Comparison of ENCODE assay signal across 1 cellular context in the genomic region with DNA sequence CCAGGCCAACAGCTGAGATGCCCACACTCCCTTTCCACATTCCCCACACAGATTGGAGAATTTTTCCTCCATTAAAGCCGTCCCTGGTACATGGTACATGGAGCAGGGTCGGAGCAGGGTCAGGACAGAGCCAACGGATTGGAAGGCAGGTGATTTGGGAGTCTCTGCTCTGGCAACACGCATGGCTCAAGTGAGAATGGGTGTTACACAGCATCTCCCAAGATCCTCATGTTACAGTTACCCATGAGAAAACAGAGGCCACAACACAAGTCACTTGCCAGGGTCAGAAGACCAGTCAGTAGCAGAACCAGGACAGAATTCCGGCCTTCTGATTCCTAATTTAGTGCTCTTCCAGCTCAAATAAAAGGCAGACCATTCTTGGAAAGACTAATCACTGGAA.
TF ChIP-seq lines count a peak whose summit lies in the region.

No MANE protein-coding gene starts in this region.

TF ChIP-seq in GM23338, 12 proteins besides CTCF, POLR2A, EP300 and RAD21 (continued from another document):
- TF ChIP-seq, protein P1, sequence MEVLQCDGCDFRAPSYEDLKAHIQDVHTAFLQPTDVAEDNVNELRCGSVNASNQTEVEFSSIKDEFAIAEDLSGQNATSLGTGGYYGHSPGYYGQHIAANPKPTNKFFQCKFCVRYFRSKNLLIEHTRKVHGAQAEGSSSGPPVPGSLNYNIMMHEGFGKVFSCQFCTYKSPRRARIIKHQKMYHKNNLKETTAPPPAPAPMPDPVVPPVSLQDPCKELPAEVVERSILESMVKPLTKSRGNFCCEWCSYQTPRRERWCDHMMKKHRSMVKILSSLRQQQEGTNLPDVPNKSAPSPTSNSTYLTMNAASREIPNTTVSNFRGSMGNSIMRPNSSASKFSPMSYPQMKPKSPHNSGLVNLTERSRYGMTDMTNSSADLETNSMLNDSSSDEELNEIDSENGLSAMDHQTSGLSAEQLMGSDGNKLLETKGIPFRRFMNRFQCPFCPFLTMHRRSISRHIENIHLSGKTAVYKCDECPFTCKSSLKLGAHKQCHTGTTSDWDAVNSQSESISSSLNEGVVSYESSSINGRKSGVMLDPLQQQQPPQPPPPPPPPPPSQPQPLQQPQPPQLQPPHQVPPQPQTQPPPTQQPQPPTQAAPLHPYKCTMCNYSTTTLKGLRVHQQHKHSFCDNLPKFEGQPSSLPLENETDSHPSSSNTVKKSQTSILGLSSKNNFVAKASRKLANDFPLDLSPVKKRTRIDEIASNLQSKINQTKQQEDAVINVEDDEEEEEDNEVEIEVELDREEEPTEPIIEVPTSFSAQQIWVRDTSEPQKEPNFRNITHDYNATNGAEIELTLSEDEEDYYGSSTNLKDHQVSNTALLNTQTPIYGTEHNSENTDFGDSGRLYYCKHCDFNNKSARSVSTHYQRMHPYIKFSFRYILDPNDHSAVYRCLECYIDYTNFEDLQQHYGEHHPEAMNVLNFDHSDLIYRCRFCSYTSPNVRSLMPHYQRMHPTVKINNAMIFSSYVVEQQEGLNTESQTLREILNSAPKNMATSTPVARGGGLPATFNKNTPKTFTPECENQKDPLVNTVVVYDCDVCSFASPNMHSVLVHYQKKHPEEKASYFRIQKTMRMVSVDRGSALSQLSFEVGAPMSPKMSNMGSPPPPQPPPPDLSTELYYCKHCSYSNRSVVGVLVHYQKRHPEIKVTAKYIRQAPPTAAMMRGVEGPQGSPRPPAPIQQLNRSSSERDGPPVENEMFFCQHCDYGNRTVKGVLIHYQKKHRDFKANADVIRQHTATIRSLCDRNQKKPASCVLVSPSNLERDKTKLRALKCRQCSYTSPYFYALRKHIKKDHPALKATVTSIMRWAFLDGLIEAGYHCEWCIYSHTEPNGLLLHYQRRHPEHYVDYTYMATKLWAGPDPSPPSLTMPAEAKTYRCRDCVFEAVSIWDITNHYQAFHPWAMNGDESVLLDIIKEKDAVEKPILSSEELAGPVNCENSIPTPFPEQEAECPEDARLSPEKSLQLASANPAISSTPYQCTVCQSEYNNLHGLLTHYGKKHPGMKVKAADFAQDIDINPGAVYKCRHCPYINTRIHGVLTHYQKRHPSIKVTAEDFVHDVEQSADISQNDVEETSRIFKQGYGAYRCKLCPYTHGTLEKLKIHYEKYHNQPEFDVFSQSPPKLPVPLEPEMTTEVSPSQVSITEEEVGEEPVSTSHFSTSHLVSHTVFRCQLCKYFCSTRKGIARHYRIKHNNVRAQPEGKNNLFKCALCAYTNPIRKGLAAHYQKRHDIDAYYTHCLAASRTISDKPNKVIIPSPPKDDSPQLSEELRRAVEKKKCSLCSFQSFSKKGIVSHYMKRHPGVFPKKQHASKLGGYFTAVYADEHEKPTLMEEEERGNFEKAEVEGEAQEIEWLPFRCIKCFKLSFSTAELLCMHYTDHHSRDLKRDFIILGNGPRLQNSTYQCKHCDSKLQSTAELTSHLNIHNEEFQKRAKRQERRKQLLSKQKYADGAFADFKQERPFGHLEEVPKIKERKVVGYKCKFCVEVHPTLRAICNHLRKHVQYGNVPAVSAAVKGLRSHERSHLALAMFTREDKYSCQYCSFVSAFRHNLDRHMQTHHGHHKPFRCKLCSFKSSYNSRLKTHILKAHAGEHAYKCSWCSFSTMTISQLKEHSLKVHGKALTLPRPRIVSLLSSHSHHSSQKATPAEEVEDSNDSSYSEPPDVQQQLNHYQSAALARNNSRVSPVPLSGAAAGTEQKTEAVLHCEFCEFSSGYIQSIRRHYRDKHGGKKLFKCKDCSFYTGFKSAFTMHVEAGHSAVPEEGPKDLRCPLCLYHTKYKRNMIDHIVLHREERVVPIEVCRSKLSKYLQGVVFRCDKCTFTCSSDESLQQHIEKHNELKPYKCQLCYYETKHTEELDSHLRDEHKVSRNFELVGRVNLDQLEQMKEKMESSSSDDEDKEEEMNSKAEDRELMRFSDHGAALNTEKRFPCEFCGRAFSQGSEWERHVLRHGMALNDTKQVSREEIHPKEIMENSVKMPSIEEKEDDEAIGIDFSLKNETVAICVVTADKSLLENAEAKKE (CRISPR knock-in tag; IDR thresholded peaks at IDR 0.05), result no peak
- TF ChIP-seq CREB1 (CRISPR knock-in tag; IDR thresholded peaks at IDR 0.05; ENCODE audit: low read depth), result no peak
- TF ChIP-seq ZNF114 (CRISPR knock-in tag; IDR thresholded peaks at IDR 0.05), result no peak
- TF ChIP-seq EZH2 (IDR thresholded peaks at IDR 0.05; ENCODE audit: low read depth, unreplicated experiment), result no peak
- no peak for TF ChIP-seq EZH2phosphoT487 (IDR thresholded peaks at IDR 0.05; ENCODE audit: unreplicated experiment)
- TF ChIP-seq, protein P2, sequence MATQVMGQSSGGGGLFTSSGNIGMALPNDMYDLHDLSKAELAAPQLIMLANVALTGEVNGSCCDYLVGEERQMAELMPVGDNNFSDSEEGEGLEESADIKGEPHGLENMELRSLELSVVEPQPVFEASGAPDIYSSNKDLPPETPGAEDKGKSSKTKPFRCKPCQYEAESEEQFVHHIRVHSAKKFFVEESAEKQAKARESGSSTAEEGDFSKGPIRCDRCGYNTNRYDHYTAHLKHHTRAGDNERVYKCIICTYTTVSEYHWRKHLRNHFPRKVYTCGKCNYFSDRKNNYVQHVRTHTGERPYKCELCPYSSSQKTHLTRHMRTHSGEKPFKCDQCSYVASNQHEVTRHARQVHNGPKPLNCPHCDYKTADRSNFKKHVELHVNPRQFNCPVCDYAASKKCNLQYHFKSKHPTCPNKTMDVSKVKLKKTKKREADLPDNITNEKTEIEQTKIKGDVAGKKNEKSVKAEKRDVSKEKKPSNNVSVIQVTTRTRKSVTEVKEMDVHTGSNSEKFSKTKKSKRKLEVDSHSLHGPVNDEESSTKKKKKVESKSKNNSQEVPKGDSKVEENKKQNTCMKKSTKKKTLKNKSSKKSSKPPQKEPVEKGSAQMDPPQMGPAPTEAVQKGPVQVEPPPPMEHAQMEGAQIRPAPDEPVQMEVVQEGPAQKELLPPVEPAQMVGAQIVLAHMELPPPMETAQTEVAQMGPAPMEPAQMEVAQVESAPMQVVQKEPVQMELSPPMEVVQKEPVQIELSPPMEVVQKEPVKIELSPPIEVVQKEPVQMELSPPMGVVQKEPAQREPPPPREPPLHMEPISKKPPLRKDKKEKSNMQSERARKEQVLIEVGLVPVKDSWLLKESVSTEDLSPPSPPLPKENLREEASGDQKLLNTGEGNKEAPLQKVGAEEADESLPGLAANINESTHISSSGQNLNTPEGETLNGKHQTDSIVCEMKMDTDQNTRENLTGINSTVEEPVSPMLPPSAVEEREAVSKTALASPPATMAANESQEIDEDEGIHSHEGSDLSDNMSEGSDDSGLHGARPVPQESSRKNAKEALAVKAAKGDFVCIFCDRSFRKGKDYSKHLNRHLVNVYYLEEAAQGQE (IDR thresholded peaks at IDR 0.05; ENCODE audit: unreplicated experiment), result no peak
- no peak for TF ChIP-seq STAT1 (IDR thresholded peaks at IDR 0.05; ENCODE audit: unreplicated experiment)
- no peak for TF ChIP-seq JUNB (IDR thresholded peaks at IDR 0.05; ENCODE audit: unreplicated experiment)
- TF ChIP-seq ZNF331 (CRISPR knock-in tag; IDR thresholded peaks at IDR 0.05; ENCODE audit: low read depth), result no peak
- TF ChIP-seq ETS1 (IDR thresholded peaks at IDR 0.05), result no peak
- no peak for TF ChIP-seq POLR2AphosphoS5 (IDR thresholded peaks at IDR 0.05; ENCODE audit: low read depth)
TF ChIP-seq in GM23338: peak in this region for 0.
